In genomic region chr14:61587397-61587713, GRCh38 we compare ENCODE assay signal across 1 cellular context.
TF ChIP-seq lines count a peak whose summit lies in the region.

No MANE protein-coding gene starts in this region.

TF ChIP-seq in K562, 482 proteins besides CTCF, POLR2A, EP300 and RAD21 (continued from another document):
- no peak for TF ChIP-seq ZBTB33 (CRISPR knock-in tag; IDR thresholded peaks at IDR 0.05)
- TF ChIP-seq POLR2H (tag; IDR thresholded peaks at IDR 0.05; ENCODE audit: low read depth) = no peak
- no peak for TF ChIP-seq ZNF707 (CRISPR knock-in tag; conservative IDR thresholded peaks at IDR 0.05)
- no peak for TF ChIP-seq ATF6 (CRISPR knock-in tag; IDR thresholded peaks at IDR 0.05)
